Comparison of ENCODE assay signal across 23 cellular contexts in the genomic region with DNA sequence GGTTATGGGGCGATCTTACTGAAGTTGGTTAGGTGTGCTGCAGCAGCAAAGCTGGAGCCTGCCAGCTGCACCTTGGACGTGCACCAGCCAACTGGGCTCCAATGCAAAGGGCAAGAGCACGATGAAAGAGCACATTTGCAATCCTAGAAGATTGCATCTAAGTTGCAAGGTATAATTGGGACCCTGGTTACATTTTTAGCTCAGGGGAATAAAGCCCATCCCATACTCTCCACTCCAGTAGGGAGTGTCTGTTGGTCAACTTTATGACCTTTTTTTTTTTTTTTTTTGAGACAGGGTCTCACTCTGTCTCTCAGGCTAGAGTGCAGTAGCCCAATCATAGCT. TPM values are rescaled to one million over a fixed set of nuclear protein-coding genes. Genes with fewer than 3 reads are reported as not detected.
"Had no signal": no experiment of that assay in that cellular context is flagged by ENCODE, and none has a peak within 500 bp of the region (broad histone marks: within the 10 kb centered on the region; RNA-seq: fewer than 3 reads in every experiment).

No MANE protein-coding gene starts in this region.

- DNase-seq: activated CD4-positive, alpha-beta T cell treated with anti-CD3 and anti-CD28 coated beads for 48 hours; activated CD8-positive, alpha-beta memory T cell treated with anti-CD3 and anti-CD28 coated beads, Interleukin-2, amount 50 U/mL, for 48 hours; activated gamma-delta T cell treated with Interleukin-2 at 50 U/mL for 16 hours; body of pancreas; effector CD4-positive, alpha-beta T cell; heart left ventricle; left cardiac atrium; nucleus accumbens; right lobe of liver; stimulated activated CD4-positive, alpha-beta T cell treated with anti-CD3 and anti-CD28 coated beads, Interleukin-1b, Interleukin-23, amount 100 ng/mL, for 48 hours; testis; upper lobe of left lung had no signal

- H3K36me3 Mint-ChIP-seq: activated naive CD4-positive, alpha-beta T cell treated with anti-CD3 and anti-CD28 coated beads, Interleukin-2, amount 50 U/mL, for 24 hours had no signal

- ATAC-seq: body of pancreas, left cardiac atrium had no signal

- H3K27me3 ChIP-seq: body of pancreas, cardiac muscle cell, heart left ventricle, right lobe of liver, testis, upper lobe of left lung had no signal

- H3K27ac Mint-ChIP-seq: activated naive CD4-positive, alpha-beta T cell treated with anti-CD3 and anti-CD28 coated beads, Interleukin-2, amount 50 U/mL, for 24 hours; activated T-helper 1 cell treated with anti-CD3 and anti-CD28 coated beads, Interleukin-12 subunit alpha, Interleukin-12 subunit beta, Interleukin-2, Interleukin-4 antibody, amounts not matched to agents 30 ng/mL and 10 ng/mL and 1 ng/mL, durations not matched to agents 14 hours and 24 hours and 36 hours had no signal

- H3K9me3 ChIP-seq: body of pancreas, heart left ventricle, right lobe of liver, testis, upper lobe of left lung had no signal

- H3K4me3 Mint-ChIP-seq: activated naive CD4-positive, alpha-beta T cell treated with anti-CD3 and anti-CD28 coated beads, Interleukin-2, amount 50 U/mL, for 24 hours; activated T-helper 1 cell treated with anti-CD3 and anti-CD28 coated beads, Interleukin-12 subunit alpha, Interleukin-12 subunit beta, Interleukin-2, Interleukin-4 antibody, amounts not matched to agents 30 ng/mL and 10 ng/mL and 1 ng/mL, durations not matched to agents 14 hours and 24 hours and 36 hours; memory B cell had no signal

- H3K27ac ChIP-seq: body of pancreas, cardiac muscle cell, heart left ventricle, right lobe of liver, skin epidermis, testis, upper lobe of left lung had no signal

- H3K36me3 ChIP-seq: cardiac muscle cell, heart left ventricle, right lobe of liver, upper lobe of left lung had no signal

- H3K4me3 ChIP-seq: body of pancreas, cardiac muscle cell, heart left ventricle, right lobe of liver, skin epidermis, testis, upper lobe of left lung had no signal

- H3K9me3 Mint-ChIP-seq: activated naive CD4-positive, alpha-beta T cell treated with anti-CD3 and anti-CD28 coated beads, Interleukin-2, amount 50 U/mL, for 24 hours; activated T-helper 1 cell treated with anti-CD3 and anti-CD28 coated beads, Interleukin-12 subunit alpha, Interleukin-12 subunit beta, Interleukin-2, Interleukin-4 antibody, amounts not matched to agents 30 ng/mL and 10 ng/mL and 1 ng/mL, durations not matched to agents 14 hours and 24 hours and 36 hours; memory B cell; stimulated activated memory B cell treated with anti-CD40 and anti-IgM and Interleukin-4, amounts not matched to agents 10 μg/mL and 1 μg/mL and 100 μg/mL, for 72 hours had no signal

- H3K27me3 Mint-ChIP-seq: activated naive CD4-positive, alpha-beta T cell treated with anti-CD3 and anti-CD28 coated beads, Interleukin-2, amount 50 U/mL, for 24 hours had no signal

- H3K4me1 ChIP-seq: body of pancreas, right lobe of liver, testis had no signal

RNA-seq across cellular contexts. Expression of gene GPR55, which starts 22.2 kb away (rescaled TPM):
- total RNA-seq: body of pancreas, cardiac muscle cell, chondrocyte, epithelial cell of proximal tubule, fibroblast of villous mesenchyme had no signal

RNA-seq across cellular contexts. Expression of gene SPATA3, which starts 48.7 kb away (rescaled TPM):
- total RNA-seq: activated T-helper 1 cell treated with anti-CD3 and anti-CD28 coated beads, Interleukin-12 subunit alpha, Interleukin-12 subunit beta, Interleukin-2, Interleukin-4 antibody, amounts not matched to agents 30 ng/mL and 10 ng/mL and 1 ng/mL, durations not matched to agents 14 hours and 24 hours and 36 hours; body of pancreas; cardiac muscle cell; chondrocyte; epithelial cell of proximal tubule; fibroblast of villous mesenchyme; heart left ventricle; left cardiac atrium; liver; right lobe of liver; T-helper 2 cell treated with Interferon-gamma antibody and Interleukin-4, amounts not matched to agents 100 ng/mL and 5 ng/mL, for 36 hours; upper lobe of left lung had no signal
